ENCODE assay signal across 20 cellular contexts in the genomic region with DNA sequence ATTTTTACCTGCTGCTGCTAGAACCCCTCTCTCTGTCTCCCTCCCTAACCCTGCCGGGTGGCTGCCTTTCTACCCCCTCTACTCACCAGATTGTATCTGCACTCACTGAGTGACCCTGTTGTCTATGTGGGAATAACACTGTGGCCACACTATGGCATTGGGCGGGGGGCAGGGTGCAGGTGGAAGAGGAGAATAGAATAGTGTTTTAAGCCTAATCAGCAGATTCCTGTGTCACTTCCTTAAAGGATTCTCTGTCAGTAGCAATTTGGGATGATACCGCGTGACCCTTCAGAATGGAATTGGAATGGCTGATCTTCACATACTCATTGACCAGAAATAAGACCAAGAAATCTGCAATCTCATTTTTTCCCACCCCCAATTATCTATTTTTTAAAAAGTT.
DNase-seq lines count a peak whose midpoint lies in the region; ATAC-seq, FAIRE-seq and TF ChIP-seq lines count a peak whose summit lies in the region.
"Had no signal": no experiment of that assay in that cellular context is flagged by ENCODE, and none has a peak within 500 bp of the region (broad histone marks: within the 10 kb centered on the region; RNA-seq: fewer than 3 reads in every experiment).

No MANE protein-coding gene starts in this region.

- peaks cover 33 to 61% of the 10 kb centered on the region in 2 donors for H3K4me1 Mint-ChIP-seq in stimulated activated naive B cell treated with anti-CD40 and anti-IgM and Interleukin-4, amounts not matched to agents 10 μg/mL and 1 μg/mL and 100 μg/mL, for 72 hours
- H3K4me1 Mint-ChIP-seq: CD4-positive, alpha-beta memory T cell had no signal

- in situ Hi-C loops in HepG2 (cut with HindIII; ENCODE audit: extremely low pct_ligation_motif_present, low pct_unique_long_range_greater_than_20kb) = no loop called here

- H3K27ac Mint-ChIP-seq in stimulated activated naive B cell treated with anti-CD40 and anti-IgM and Interleukin-4, amounts not matched to agents 10 μg/mL and 1 μg/mL and 100 μg/mL, for 72 hours = peak overlapping the region; percentile 100
- H3K27ac Mint-ChIP-seq: CD14-positive monocyte had no signal

- H3K27me3 ChIP-seq in HepG2 (ENCODE audit: control insufficient read depth in 1 of 2, insufficient read depth in 2 of 2, low read length in 2 of 2) (no peaks in the 10 kb centered on the region; a peak in 1 of 5 replicates), right lobe of liver (no peaks in the 10 kb centered on the region), esophagus muscularis mucosa (no peaks in the 10 kb centered on the region), BE2C (no peaks in the 10 kb centered on the region)
- H3K27me3 ChIP-seq: BLaER1 had no signal

- CTCF ChIA-PET in HepG2 (lab: Yijun Ruan, JAX; ENCODE audit: low intra/inter-chr PET ratio, low total read pairs) = no interaction called here

- H2AFZ ChIP-seq in HepG2 (ENCODE audit: low read length) = no peak overlapping the region
- H2AFZ ChIP-seq: GM23248 had no signal

- no peaks in the 10 kb centered on the region for H3K79me2 ChIP-seq in HepG2 (ENCODE audit: insufficient read depth, low read length)

- H3K4me3 Mint-ChIP-seq in stimulated activated naive B cell treated with anti-CD40 and anti-IgM and Interleukin-4, amounts not matched to agents 10 μg/mL and 1 μg/mL and 100 μg/mL, for 72 hours = no peak overlapping the region
- H3K4me3 Mint-ChIP-seq: CD14-positive monocyte; CD4-positive, alpha-beta memory T cell had no signal

- H4K20me1 ChIP-seq in HepG2 (ENCODE audit: insufficient read depth, low read length) = no peaks in the 10 kb centered on the region
- H4K20me1 ChIP-seq: BLaER1 had no signal

- H3K27me3 Mint-ChIP-seq in stimulated activated naive B cell treated with anti-CD40 and anti-IgM and Interleukin-4, amounts not matched to agents 10 μg/mL and 1 μg/mL and 100 μg/mL, for 72 hours = no peaks in the 10 kb centered on the region
- H3K27me3 Mint-ChIP-seq: CD4-positive, alpha-beta memory T cell had no signal

- BruUV-seq in HepG2 (replicated peaks; lab: Mats Ljungman, UMichigan) = no TSS peak

- no peak overlapping the region for H3K9ac ChIP-seq in HepG2 (ENCODE audit: insufficient read depth, low read depth, low read length)
- H3K9ac ChIP-seq: BLaER1, GM23248, KMS-11 had no signal

- no peaks in the 10 kb centered on the region for H3K4me1 ChIP-seq in HepG2 (ENCODE audit: insufficient read depth, low read length)
- no peaks in the 10 kb centered on the region for H3K4me1 ChIP-seq in right lobe of liver
- H3K4me1 ChIP-seq in esophagus muscularis mucosa = peaks cover 0 to 11% (median 0%) of the 10 kb centered on the region in 4 donors
- H3K4me1 ChIP-seq in BE2C = no peaks in the 10 kb centered on the region
- H3K4me1 ChIP-seq: HAP-1 had no signal

- peaks cover 4 to 6% of the 10 kb centered on the region in 2 donors for H3K36me3 Mint-ChIP-seq in stimulated activated naive B cell treated with anti-CD40 and anti-IgM and Interleukin-4, amounts not matched to agents 10 μg/mL and 1 μg/mL and 100 μg/mL, for 72 hours
- H3K36me3 Mint-ChIP-seq: CD14-positive monocyte; CD4-positive, alpha-beta memory T cell had no signal

- ATAC-seq in HepG2 = no peak
- ATAC-seq in right lobe of liver = no peak
- no peak for ATAC-seq in stimulated activated naive B cell treated with anti-CD40 and anti-IgM and Interleukin-4, amounts not matched to agents 10 μg/mL and 1 μg/mL and 100 μg/mL, for 72 hours (replicated peaks)
- no peak for ATAC-seq in HG03196 (IDR thresholded peaks at IDR 0.05; ENCODE audit: unreplicated experiment)

- H3K27ac ChIP-seq in HepG2 (ENCODE audit: extremely low read length, insufficient read depth, low read length) = no peak overlapping the region
- H3K27ac ChIP-seq in right lobe of liver = no peak overlapping the region
- no peak overlapping the region for H3K27ac ChIP-seq in esophagus muscularis mucosa (replicated peaks in 1 of 4)
- H3K27ac ChIP-seq: BLaER1, GM23248, KMS-11 had no signal

- peaks cover 2 to 4% of the 10 kb centered on the region in 2 donors for H3K9me3 Mint-ChIP-seq in stimulated activated naive B cell treated with anti-CD40 and anti-IgM and Interleukin-4, amounts not matched to agents 10 μg/mL and 1 μg/mL and 100 μg/mL, for 72 hours
- H3K9me3 Mint-ChIP-seq: CD14-positive monocyte; CD4-positive, alpha-beta memory T cell had no signal

- no peak overlapping the region for H3K4me2 ChIP-seq in HepG2 (ENCODE audit: low read depth, low read length)
- H3K4me2 ChIP-seq: KMS-11 had no signal

- TF ChIP-seq EP300 in HepG2 (IDR thresholded peaks at IDR 0.05; ENCODE audit: low read depth in 2 of 2, low read length in 2 of 2) (no peak), HepG2 (CRISPR knock-in tag; IDR thresholded peaks at IDR 0.05; ENCODE audit: borderline replicate concordance) (no peak), esophagus muscularis mucosa (IDR thresholded peaks at IDR 0.05) (no peak)

- 67% methylated on average over 4 of the region's 4 CpGs for WGBS in HepG2 (ENCODE audit: low lambda C conversion rate)
- 75% methylated on average over 4 of the region's 4 CpGs for WGBS in right lobe of liver (ENCODE audit: insufficient coverage, low coverage, low lambda C conversion rate, missing lambda C conversion rate)
- 96% methylated on average over 4 of the region's 4 CpGs for WGBS in esophagus muscularis mucosa

- FAIRE-seq in HepG2 (lab: Jason Lieb, UNC) = no peak
- FAIRE-seq in GM12891 (lab: Jason Lieb, UNC) = peak; percentile 13
- FAIRE-seq: A204.1, G401.6, GM18507, HTR-8/SVneo had no signal

- H3K9me3 ChIP-seq in HepG2 (ENCODE audit: low read length) = no peaks in the 10 kb centered on the region
- H3K9me3 ChIP-seq in right lobe of liver = no peaks in the 10 kb centered on the region
- no peaks in the 10 kb centered on the region for H3K9me3 ChIP-seq in esophagus muscularis mucosa
- no peaks in the 10 kb centered on the region for H3K9me3 ChIP-seq in BE2C
- H3K9me3 ChIP-seq: BLaER1, HAP-1 had no signal

- H3K4me3 ChIP-seq in HepG2 (replicated peaks in 1 of 3; ENCODE audit: insufficient read depth in 1 of 3, low read depth in 2 of 3, low read length in 3 of 3) (no peak overlapping the region), right lobe of liver (no peak overlapping the region), esophagus muscularis mucosa (no peak overlapping the region), BE2C (ENCODE audit: low read depth, low read length) (no peak overlapping the region)
- H3K4me3 ChIP-seq: BLaER1, GM23248, HAP-1 had no signal

- intact Hi-C loops in HepG2 (cut with micrococcal nuclease; ENCODE audit: unreplicated experiment) (no loop called here), right lobe of liver (cut with DNase I) (no loop called here), esophagus muscularis mucosa (cut with DNase I) (no loop called here)

- no peak for TF ChIP-seq RAD21 in HepG2 (CRISPR knock-in tag; IDR thresholded peaks at IDR 0.05)

- no peaks in the 10 kb centered on the region for H3K36me3 ChIP-seq in HepG2 (replicated peaks in 1 of 2; ENCODE audit: control insufficient read depth in 1 of 2, insufficient read depth in 2 of 2, low read length in 2 of 2)
- no peaks in the 10 kb centered on the region for H3K36me3 ChIP-seq in right lobe of liver
- no peaks in the 10 kb centered on the region for H3K36me3 ChIP-seq in esophagus muscularis mucosa
- H3K36me3 ChIP-seq in BE2C = no peaks in the 10 kb centered on the region
- H3K36me3 ChIP-seq: BLaER1, HAP-1 had no signal

- no peak for TF ChIP-seq CTCF in HepG2 (CRISPR knock-in tag; IDR thresholded peaks at IDR 0.05)
- TF ChIP-seq CTCF in right lobe of liver (IDR thresholded peaks at IDR 0.05) = no peak
- no peak for TF ChIP-seq CTCF in esophagus muscularis mucosa (IDR thresholded peaks at IDR 0.05)
- TF ChIP-seq CTCF in BE2C (IDR thresholded peaks at IDR 0.05; ENCODE audit: low read depth, low read length) = no peak

- no peak for DNase-seq in HepG2 (ENCODE audit: low spot score)
- no peak for DNase-seq in right lobe of liver
- no peak for DNase-seq in GM12891 (ENCODE audit: insufficient read length, low spot score)
- DNase-seq in esophagus muscularis mucosa (ENCODE audit: extremely low spot score) = peak; percentile 64
- no peak for DNase-seq in stimulated activated naive B cell treated with anti-CD40 and anti-IgM and Interleukin-4, amounts not matched to agents 10 μg/mL and 1 μg/mL and 100 μg/mL, for 72 hours
- DNase-seq in BE2C = no peak
- DNase-seq in NCI-H524 (lab: John Stamatoyannopoulos, UW) = no peak
- DNase-seq: AML-193; CD4-positive, alpha-beta memory T cell; DMS79 treated with DMSO at 0.1 percent for 48 hours; GM23248 had no signal

- POLR2A ChIA-PET in HepG2 (lab: Yijun Ruan, JAX) = no interaction called here

- no peak for TF ChIP-seq POLR2A in HepG2 (IDR thresholded peaks at IDR 0.05; ENCODE audit: insufficient read depth in 1 of 2, low read depth in 2 of 2, low read length in 2 of 2)
- TF ChIP-seq POLR2A in right lobe of liver (IDR thresholded peaks at IDR 0.05) = no peak
- TF ChIP-seq POLR2A in GM12891 (IDR thresholded peaks at IDR 0.05; ENCODE audit: low read depth, low read length) = no peak
- TF ChIP-seq POLR2A in esophagus muscularis mucosa (IDR thresholded peaks at IDR 0.05; ENCODE audit: low read depth) = no peak

TF ChIP-seq in HepG2, 621 proteins besides CTCF, POLR2A, EP300 and RAD21:
- TF ChIP-seq CENPT (CRISPR knock-in tag; IDR thresholded peaks at IDR 0.05; ENCODE audit: low read depth) (no peak), AHR (CRISPR knock-in tag; IDR thresholded peaks at IDR 0.05) (no peak), MAFK (conservative IDR thresholded peaks at IDR 0.05 in 1 of 2, IDR thresholded peaks at IDR 0.05 in 1 of 2; ENCODE audit: low read length in 2 of 2) (peak; percentile 80 to 84), MAFF (IDR thresholded peaks at IDR 0.05; ENCODE audit: low read depth, low read length) (peak; percentile 76), THAP11 (CRISPR knock-in tag; IDR thresholded peaks at IDR 0.05) (no peak), HOXA7 (CRISPR knock-in tag; IDR thresholded peaks at IDR 0.05) (no peak)

TF ChIP-seq in GM12891, 5 proteins besides CTCF, POLR2A, EP300 and RAD21:
- no peak for TF ChIP-seq POU2F2 (IDR thresholded peaks at IDR 0.05; ENCODE audit: low read depth, low read length)
- no peak for TF ChIP-seq TAF1 (IDR thresholded peaks at IDR 0.05; ENCODE audit: low read depth, low read length)
- TF ChIP-seq PAX5 (IDR thresholded peaks at IDR 0.05; ENCODE audit: insufficient read depth, low read length, severe bottlenecking) = no peak
- TF ChIP-seq SPI1 (IDR thresholded peaks at IDR 0.05; ENCODE audit: low read depth, low read length) = no peak
- no peak for TF ChIP-seq POLR2AphosphoS5 (IDR thresholded peaks at IDR 0.05; ENCODE audit: low read depth, low read length)
